14 cellular contexts compared by ENCODE assay signal in the genomic region with DNA sequence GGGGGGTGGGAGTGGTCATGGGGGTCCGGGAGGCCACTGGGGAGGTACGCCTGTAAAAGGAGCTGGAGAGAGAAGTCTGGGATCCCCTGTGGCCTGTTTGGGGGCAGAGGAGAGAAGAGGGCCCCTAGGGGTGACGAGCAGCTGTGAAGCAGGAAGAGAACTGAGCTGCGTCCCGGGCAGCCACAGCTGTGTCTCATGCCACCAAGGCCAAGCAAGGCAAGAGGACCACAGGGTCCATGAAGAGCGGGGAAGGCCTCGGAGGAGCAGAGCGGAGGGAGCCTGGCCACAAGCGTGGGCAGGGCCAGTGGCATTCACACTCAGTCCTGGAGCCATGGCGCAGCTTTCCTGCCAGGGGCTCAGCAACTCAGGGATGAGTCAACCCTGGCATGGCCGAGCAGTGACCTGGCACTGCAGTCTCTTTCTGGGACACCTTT. TPM values are rescaled to one million over a fixed set of nuclear protein-coding genes. Genes with fewer than 3 reads are reported as not detected.
DNase-seq lines count a peak whose midpoint lies in the region; ATAC-seq and TF ChIP-seq lines count a peak whose summit lies in the region.
"Had no signal": no experiment of that assay in that cellular context is flagged by ENCODE, and none has a peak within 500 bp of the region (broad histone marks: within the 10 kb centered on the region; RNA-seq: fewer than 3 reads in every experiment).

No MANE protein-coding gene starts in this region.

- no peak overlapping the region for H3K27ac Mint-ChIP-seq in activated naive CD8-positive, alpha-beta T cell treated with anti-CD3 and anti-CD28 coated beads for 36 hours

- H3K36me3 Mint-ChIP-seq in activated naive CD8-positive, alpha-beta T cell treated with anti-CD3 and anti-CD28 coated beads for 36 hours = no peaks in the 10 kb centered on the region

- no peaks in the 10 kb centered on the region for H3K36me3 ChIP-seq in PC-3 (ENCODE audit: low read depth, low read length)
- H3K36me3 ChIP-seq in vagina = no peaks in the 10 kb centered on the region
- H3K36me3 ChIP-seq: gastroesophageal sphincter, uterus had no signal

- no peaks in the 10 kb centered on the region for H4K20me1 ChIP-seq in PC-3 (ENCODE audit: low read length)

- H3K4me3 ChIP-seq in PC-3 (ENCODE audit: low read length) = no peak overlapping the region
- no peak overlapping the region for H3K4me3 ChIP-seq in vagina
- H3K4me3 ChIP-seq: gastroesophageal sphincter, skin epidermis, uterus had no signal

- H3K79me2 ChIP-seq in PC-3 (ENCODE audit: low read length) = peaks cover 4% of the 10 kb centered on the region; the same call in 1 of the 2 replicates

- no peak overlapping the region for H3K4me2 ChIP-seq in PC-3 (ENCODE audit: low read length)

- H3K9ac ChIP-seq in PC-3 (ENCODE audit: low read length) = no peak overlapping the region

- no peak for TF ChIP-seq POLR2A in vagina (IDR thresholded peaks at IDR 0.05)

- ATAC-seq in PC-3 = peak; percentile 72
- no peak for ATAC-seq in HG02759 (IDR thresholded peaks at IDR 0.05; ENCODE audit: unreplicated experiment)
- ATAC-seq: gastroesophageal sphincter had no signal

- BruUV-seq in PC-3 (replicated peaks; lab: Mats Ljungman, UMichigan) = no TSS peak

- peaks cover 5% of the 10 kb centered on the region for H3K4me1 Mint-ChIP-seq in activated naive CD8-positive, alpha-beta T cell treated with anti-CD3 and anti-CD28 coated beads for 36 hours

- H3K9me3 ChIP-seq in PC-3 (ENCODE audit: low read length) (no peaks in the 10 kb centered on the region), vagina (no peaks in the 10 kb centered on the region)
- H3K9me3 ChIP-seq: uterus had no signal

- POLR2A ChIA-PET in PC-3 (lab: Charles Lee; ENCODE audit: unreplicated experiment) = interaction anchor here (0.6 kb wide), 2 partner anchors 101 to 183 kb away, joined by 10 to 15 read pairs; no protein-coding TSS in a partner anchor

- H3K27me3 ChIP-seq in PC-3 (ENCODE audit: low read length) = no peaks in the 10 kb centered on the region
- peaks cover 3% of the 10 kb centered on the region for H3K27me3 ChIP-seq in vagina

- no peak overlapping the region for H2AFZ ChIP-seq in PC-3 (ENCODE audit: low read length)

- H3F3A ChIP-seq in PC-3 (ENCODE audit: low read length, unreplicated experiment) = no peaks in the 10 kb centered on the region

- H3K4me1 ChIP-seq in PC-3 (ENCODE audit: insufficient read depth, low read length) = peaks cover 7% of the 10 kb centered on the region; the same call in 1 of the 2 replicates
- peaks cover 19% of the 10 kb centered on the region for H3K4me1 ChIP-seq in vagina

- H3K9me2 ChIP-seq in PC-3 (replicated peaks; ENCODE audit: low read length) = no peaks in the 10 kb centered on the region

- DNase-seq in activated gamma-delta T cell treated with Interleukin-2 at 50 U/mL for 16 hours (peak; percentile 29), activated gamma-delta T cell (lab: John Stamatoyannopoulos, UW) (no peak), PC-3 (peak; percentile 57), glomerular visceral epithelial cell (ENCODE audit: extremely low spot score) (peak; percentile 41), vagina (ENCODE audit: extremely low spot score in 2 of 2) (peak; percentile 65 to 95), DMS153 (lab: John Stamatoyannopoulos, UW) (no peak)
- DNase-seq in activated naive CD8-positive, alpha-beta T cell treated with anti-CD3 and anti-CD28 coated beads for 36 hours = no peak
- DNase-seq: NCI-H2171 treated with DMSO at 0.1 percent for 48 hours; nucleus accumbens; stimulated activated naive CD4-positive, alpha-beta T cell treated with Interleukin-2 at 50 U/mL for 16 hours; uterus had no signal

- CTCF ChIA-PET in PC-3 (lab: Charles Lee) = no interaction called here

- H3K27ac ChIP-seq in PC-3 (ENCODE audit: low read length) = no peak overlapping the region
- no peak overlapping the region for H3K27ac ChIP-seq in vagina
- H3K27ac ChIP-seq: gastroesophageal sphincter, skin epidermis, uterus had no signal

- intact Hi-C loops in PC-3 (cut with micrococcal nuclease) = no loop called here
- intact Hi-C loops in vagina (cut with DNase I) = no loop called here

- H3K4me3 Mint-ChIP-seq in activated naive CD8-positive, alpha-beta T cell treated with anti-CD3 and anti-CD28 coated beads for 36 hours = no peak overlapping the region

- no peaks in the 10 kb centered on the region for H3K9me3 Mint-ChIP-seq in activated naive CD8-positive, alpha-beta T cell treated with anti-CD3 and anti-CD28 coated beads for 36 hours

- TF ChIP-seq CTCF in PC-3 (conservative IDR thresholded peaks at IDR 0.05; ENCODE audit: low read depth, low read length) = no peak
- TF ChIP-seq CTCF in vagina (IDR thresholded peaks at IDR 0.05) = no peak

- peaks cover 27% of the 10 kb centered on the region for H3K27me3 Mint-ChIP-seq in activated naive CD8-positive, alpha-beta T cell treated with anti-CD3 and anti-CD28 coated beads for 36 hours

RNA-seq across cellular contexts. Expression of gene NAT8L, which starts 13.6 kb away (rescaled TPM):
- 1.6 and 2.0 TPM in 2 replicates for total RNA-seq in PC-3 (2014; rRNA removed)
- total RNA-seq in vagina = 1.7 TPM
- total RNA-seq in activated naive CD8-positive, alpha-beta T cell treated with anti-CD3 and anti-CD28 coated beads for 36 hours = under 1 TPM; 0.56 to 0.60 TPM

RNA-seq across cellular contexts. Expression of gene NELFA, which starts 36.8 kb away (rescaled TPM):
- 30.0 and 35.8 TPM in 2 replicates for total RNA-seq in PC-3 (2014; rRNA removed)
- 19.6 TPM for total RNA-seq in vagina
- 10 to 100 TPM; 44.8 to 46.2 TPM for total RNA-seq in activated naive CD8-positive, alpha-beta T cell treated with anti-CD3 and anti-CD28 coated beads for 36 hours

Comparison
In these comparisons a context has a peak if more than half of its experiments do, and no peak if none do; other contexts are left out.
1. DNase-seq: peak in activated gamma-delta T cell treated with Interleukin-2 at 50 U/mL for 16 hours (single experiment), PC-3 (single experiment), glomerular visceral epithelial cell (single experiment) and vagina (2 of 2); none in activated gamma-delta T cell (single experiment), DMS153 (single experiment) and activated naive CD8-positive, alpha-beta T cell treated with anti-CD3 and anti-CD28 coated beads for 36 hours (single experiment).